ENCODE assay signal across 8 cellular contexts in genomic region chr19:632228-633067, GRCh38. TPM values are rescaled to one million over a fixed set of nuclear protein-coding genes. Genes with fewer than 3 reads are reported as not detected.
DNase-seq lines count a peak whose midpoint lies in the region; ATAC-seq and TF ChIP-seq lines count a peak whose summit lies in the region.

No MANE protein-coding gene starts in this region.

- no peaks in the 10 kb centered on the region for H3K9me3 ChIP-seq in OCI-LY7 (ENCODE audit: low read length)

- H3K4me1 ChIP-seq in OCI-LY7 (ENCODE audit: insufficient read depth, low read length, poor library complexity, severe bottlenecking) = peaks cover 9% of the 10 kb centered on the region

- H3K4me3 ChIP-seq in OCI-LY7 (ENCODE audit: low read depth, low read length, poor library complexity, severe bottlenecking) (peak overlapping the region; percentile 93), astrocyte of the spinal cord (ENCODE audit: low read depth, low read length) (peak overlapping the region; percentile 78), kidney epithelial cell (ENCODE audit: low read depth, low read length) (peak overlapping the region; percentile 59)

- ATAC-seq in HG02885 (IDR thresholded peaks at IDR 0.05; ENCODE audit: poor library complexity, unreplicated experiment) = peak; percentile 19

- no peaks in the 10 kb centered on the region for H3K27me3 ChIP-seq in kidney epithelial cell (ENCODE audit: control insufficient read depth, insufficient read depth, low read length)

- BruUV-seq in OCI-LY7 (replicated peaks; lab: Mats Ljungman, UMichigan) = no TSS peak

- POLR2A ChIA-PET in OCI-LY7 (lab: Charles Lee) = no interaction called here

- peak overlapping the region; percentile 94 for H3K4me2 ChIP-seq in OCI-LY7 (ENCODE audit: low read length)

- intact Hi-C loops in OCI-LY7 (cut with micrococcal nuclease; ENCODE audit: unreplicated experiment) = loop anchor here (2.0 kb wide), 2 partner anchors 28 to 60 kb away; partner anchors contain the start of gene BSG

- no peaks in the 10 kb centered on the region for H3K9me2 ChIP-seq in OCI-LY7 (ENCODE audit: insufficient read depth, low read length)

- peak overlapping the region; percentile 68; the same call in 1 of the 2 replicates for H2AFZ ChIP-seq in OCI-LY7 (ENCODE audit: low read length)

- DNase-seq in SKM-1 (lab: John Stamatoyannopoulos, UW; ENCODE audit: unreplicated experiment) (peak; percentile 4), SKM-1 treated with dmso at 0.1 percent for 144 hours (lab: John Stamatoyannopoulos, UW; ENCODE audit: unreplicated experiment) (no peak), OCI-LY7 (ENCODE audit: low spot score) (peak; percentile 63), astrocyte of the spinal cord (ENCODE audit: low read depth, low spot score) (peak; percentile 66), kidney epithelial cell (ENCODE audit: low read depth) (no peak), anterior cingulate cortex (lab: John Stamatoyannopoulos, UW) (no peak)
- DNase-seq in stimulated activated CD4-positive, alpha-beta T cell treated with anti-CD3 and anti-CD28 coated beads, TNF-alpha, amount 100 ng/mL, for 48 hours (ENCODE audit: low read depth in 3 of 3) = peak in 2 of 3 donors; percentile 27 to 49

- peak overlapping the region; percentile 50 for H3K27ac ChIP-seq in OCI-LY7 (ENCODE audit: low read depth, low read length, poor library complexity, severe bottlenecking)

- peaks cover 31% of the 10 kb centered on the region; the same call in 1 of the 2 replicates for H3K79me2 ChIP-seq in OCI-LY7 (ENCODE audit: insufficient read depth, low read depth, low read length)

- H3K36me3 ChIP-seq in OCI-LY7 (ENCODE audit: insufficient read depth, low read length) (peaks cover 39% of the 10 kb centered on the region), kidney epithelial cell (ENCODE audit: control insufficient read depth, insufficient read depth, low read length) (no peaks in the 10 kb centered on the region)

- TF ChIP-seq CTCF in OCI-LY7 (conservative IDR thresholded peaks at IDR 0.05; ENCODE audit: low read length) (no peak), astrocyte of the spinal cord (IDR thresholded peaks at IDR 0.05; ENCODE audit: low read depth, low read length) (no peak), kidney epithelial cell (IDR thresholded peaks at IDR 0.05; ENCODE audit: insufficient read depth, low read length, poor library complexity, severe bottlenecking) (no peak)

- no peaks in the 10 kb centered on the region for H4K20me1 ChIP-seq in OCI-LY7 (ENCODE audit: insufficient read depth, low read length)

- in situ Hi-C loops in astrocyte of the spinal cord (cut with HindIII; ENCODE audit: low sequenced_read_pairs) = no loop called here

- CTCF ChIA-PET in OCI-LY7 (lab: Charles Lee; ENCODE audit: unreplicated experiment) = no interaction called here

RNA-seq across cellular contexts. Expression of gene POLRMT, which starts 0.9 kb away (rescaled TPM):
- total RNA-seq in OCI-LY7 (2014; rRNA removed; shearing (Covaris generic)) = 50.0 and 65.5 TPM in 2 replicates
- total RNA-seq in OCI-LY7 (2022) = 70.7 and 74.6 TPM in 2 replicates
- 47.6 and 50.0 TPM in 2 replicates for total RNA-seq in kidney epithelial cell

RNA-seq across cellular contexts. Expression of gene FGF22, which starts 7.2 kb away (rescaled TPM):
- 0.21 TPM in 1 of 2 replicates, not detected in the other for total RNA-seq in OCI-LY7 (2014; rRNA removed; shearing (Covaris generic))
- total RNA-seq in OCI-LY7 (2022) (0.48 and 0.53 TPM in 2 replicates), kidney epithelial cell (not detected in 2 replicates)

RNA-seq across cellular contexts. Expression of gene RNF126, which starts 30.6 kb away (rescaled TPM):
- total RNA-seq in OCI-LY7 (2014; rRNA removed; shearing (Covaris generic)) = 85.8 and 98.6 TPM in 2 replicates
- total RNA-seq in OCI-LY7 (2022) (104 and 106 TPM in 2 replicates), kidney epithelial cell (77.6 and 107 TPM in 2 replicates)

RNA-seq across cellular contexts. Expression of gene HCN2, which starts 42.8 kb away (rescaled TPM):
- 0.05 and 0.06 TPM in 2 replicates for total RNA-seq in OCI-LY7 (2014; rRNA removed; shearing (Covaris generic))
- total RNA-seq in OCI-LY7 (2022) (1.0 and 1.2 TPM in 2 replicates), kidney epithelial cell (0.13 and 0.48 TPM in 2 replicates)

RNA-seq across cellular contexts. Expression of gene FSTL3, which starts 43.7 kb away (rescaled TPM):
- total RNA-seq in OCI-LY7 (2014; rRNA removed; shearing (Covaris generic)) = 3.4 and 5.7 TPM in 2 replicates
- total RNA-seq in OCI-LY7 (2022) = 6.5 and 7.3 TPM in 2 replicates
- 378 and 504 TPM in 2 replicates for total RNA-seq in kidney epithelial cell

Comparison
In these comparisons a context has a peak if more than half of its experiments do, and no peak if none do; other contexts are left out.
1. DNase-seq: peak in SKM-1 (single experiment), OCI-LY7 (single experiment), astrocyte of the spinal cord (single experiment) and stimulated activated CD4-positive, alpha-beta T cell treated with anti-CD3 and anti-CD28 coated beads, TNF-alpha, amount 100 ng/mL, for 48 hours (2 of 3); none in SKM-1 treated with dmso at 0.1 percent for 144 hours (single experiment), kidney epithelial cell (single experiment) and anterior cingulate cortex (0 of 58).
2. Peak in every context shown above with its lines, with median percentiles within 50 percentile points of each other: H3K4me3 ChIP-seq.